Comparison of ENCODE assay signal across 20 cellular contexts in the genomic region with DNA sequence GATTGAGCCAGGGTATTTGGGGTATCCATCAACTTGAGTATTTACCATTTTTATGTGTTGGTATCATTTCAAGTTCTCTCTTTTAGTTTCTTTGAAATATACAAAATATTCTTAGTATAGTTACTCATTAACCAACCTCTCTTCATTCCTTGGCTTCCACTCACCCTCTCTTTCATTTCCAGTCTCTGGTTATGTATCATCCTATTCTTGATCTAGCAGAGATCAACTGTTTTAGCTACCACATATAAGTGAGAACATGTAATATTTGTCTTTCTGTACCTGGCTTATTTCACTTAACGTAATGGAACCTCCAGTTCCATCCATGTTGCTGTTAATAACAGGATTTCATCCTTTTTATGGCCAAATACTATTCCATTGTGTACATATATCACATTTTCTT.
DNase-seq lines count a peak whose midpoint lies in the region; ATAC-seq and FAIRE-seq lines count a peak whose summit lies in the region.
"Had no signal": no experiment of that assay in that cellular context is flagged by ENCODE, and none has a peak within 500 bp of the region (broad histone marks: within the 10 kb centered on the region; RNA-seq: fewer than 3 reads in every experiment).

No MANE protein-coding gene starts in this region.

- peak; percentile 83 for FAIRE-seq in HTR-8/SVneo (lab: Jason Lieb, UNC)
- peak; percentile 9 for FAIRE-seq in urothelium cell line (lab: Jason Lieb, UNC)
- FAIRE-seq: H54, HepG2 had no signal

- no peaks in the 10 kb centered on the region for H3K27me3 ChIP-seq in mesenchymal stem cell (ENCODE audit: control insufficient read depth in 1 of 2, insufficient read depth in 1 of 2, low read length in 2 of 2)
- H3K27me3 ChIP-seq: BLaER1 had no signal

- H3K4me1 ChIP-seq in mesenchymal stem cell (ENCODE audit: control insufficient read depth, insufficient read depth, low read depth, low read length) = peaks cover 3% of the 10 kb centered on the region
- H3K4me1 ChIP-seq: BLaER1 had no signal

- no peak overlapping the region for H3K4me2 ChIP-seq in mesenchymal stem cell (ENCODE audit: low read length, poor library complexity, severe bottlenecking)
- H3K4me2 ChIP-seq: BLaER1, GM23338 had no signal

- H3K4ac ChIP-seq in mesenchymal stem cell (ENCODE audit: low read depth in 1 of 2, low read length in 2 of 2) = no peak overlapping the region

- peak overlapping the region; percentile 49 for H3K27ac ChIP-seq in mesenchymal stem cell (ENCODE audit: low read length, poor library complexity, severe bottlenecking)
- H3K27ac ChIP-seq: BLaER1 had no signal

- H2AK5ac ChIP-seq in mesenchymal stem cell (ENCODE audit: low read length, severe bottlenecking) = no peak overlapping the region

- no peak overlapping the region for H3K14ac ChIP-seq in mesenchymal stem cell (ENCODE audit: low read length in 2 of 2)

- no peak overlapping the region for H3K18ac ChIP-seq in mesenchymal stem cell (ENCODE audit: low read depth in 1 of 2, low read length in 2 of 2)

- no peaks in the 10 kb centered on the region for H3K36me3 ChIP-seq in mesenchymal stem cell (ENCODE audit: control insufficient read depth in 1 of 2, insufficient read depth in 2 of 2, low read depth in 1 of 2, low read length in 2 of 2)
- H3K36me3 ChIP-seq: BLaER1 had no signal

- H2BK15ac ChIP-seq in mesenchymal stem cell (ENCODE audit: low read depth, poor library complexity, severe bottlenecking) = no peak overlapping the region

- H4K91ac ChIP-seq in mesenchymal stem cell (ENCODE audit: low read length) = no peak overlapping the region

- H3K4me3 Mint-ChIP-seq in activated T-cell treated with anti-CD3 and anti-CD28 coated beads, Interleukin-2, amount 50 U/mL, for 72 hours = no peak overlapping the region
- no peak overlapping the region for H3K4me3 Mint-ChIP-seq in activated T-cell treated with anti-CD3 and anti-CD28 coated beads, Interleukin-2, amount 50 U/mL, for 24 hours
- H3K4me3 Mint-ChIP-seq in activated naive CD4-positive, alpha-beta T cell treated with anti-CD3 and anti-CD28 coated beads for 36 hours = no peak overlapping the region
- H3K4me3 Mint-ChIP-seq: CD4-positive, alpha-beta memory T cell; GM23338; HFFc6; IgD-negative memory B cell had no signal

- no peak overlapping the region for H2BK5ac ChIP-seq in mesenchymal stem cell (ENCODE audit: low read depth, low read length, poor library complexity, severe bottlenecking)

- H2BK120ac ChIP-seq in mesenchymal stem cell (ENCODE audit: low read depth, low read length) = no peak overlapping the region

- H3K79me1 ChIP-seq in mesenchymal stem cell (replicated peaks; ENCODE audit: low read length, poor library complexity, severe bottlenecking) = no peaks in the 10 kb centered on the region

- H2AFZ ChIP-seq in mesenchymal stem cell (ENCODE audit: low read depth, low read length) = no peak overlapping the region
- H2AFZ ChIP-seq: GM23338 had no signal

- no peak overlapping the region for H3K9ac ChIP-seq in mesenchymal stem cell (ENCODE audit: low read length)
- H3K9ac ChIP-seq: BLaER1 had no signal

- no peaks in the 10 kb centered on the region for H3K9me3 ChIP-seq in mesenchymal stem cell (ENCODE audit: control insufficient read depth, low read length)
- H3K9me3 ChIP-seq: BLaER1 had no signal

- no peak overlapping the region for H4K8ac ChIP-seq in mesenchymal stem cell (ENCODE audit: low read length)

- CTCF ChIA-PET in activated naive CD4-positive, alpha-beta T cell treated with anti-CD3 and anti-CD28 coated beads for 36 hours (lab: Charles Lee) = no interaction called here

- intact Hi-C loops in left cardiac atrium (cut with DNase I) = no loop called here
- intact Hi-C loops in activated naive CD4-positive, alpha-beta T cell treated with anti-CD3 and anti-CD28 coated beads for 36 hours (cut with micrococcal nuclease) = no loop called here

- peaks cover 15% of the 10 kb centered on the region for H3K4me1 Mint-ChIP-seq in activated T-cell treated with anti-CD3 and anti-CD28 coated beads, Interleukin-2, amount 50 U/mL, for 72 hours (ENCODE audit: low read depth)
- H3K4me1 Mint-ChIP-seq in activated T-cell treated with anti-CD3 and anti-CD28 coated beads, Interleukin-2, amount 50 U/mL, for 24 hours (ENCODE audit: low read depth) = no peaks in the 10 kb centered on the region
- peaks cover 2% of the 10 kb centered on the region for H3K4me1 Mint-ChIP-seq in activated naive CD4-positive, alpha-beta T cell treated with anti-CD3 and anti-CD28 coated beads for 36 hours (ENCODE audit: low read depth)
- H3K4me1 Mint-ChIP-seq: CD4-positive, alpha-beta memory T cell; GM23338; IgD-negative memory B cell had no signal

- H3K9me3 Mint-ChIP-seq in activated T-cell treated with anti-CD3 and anti-CD28 coated beads, Interleukin-2, amount 50 U/mL, for 72 hours = peaks cover 0 to under 1% of the 10 kb centered on the region in 2 donors
- no peaks in the 10 kb centered on the region for H3K9me3 Mint-ChIP-seq in activated T-cell treated with anti-CD3 and anti-CD28 coated beads, Interleukin-2, amount 50 U/mL, for 24 hours
- H3K9me3 Mint-ChIP-seq in activated naive CD4-positive, alpha-beta T cell treated with anti-CD3 and anti-CD28 coated beads for 36 hours = no peaks in the 10 kb centered on the region
- H3K9me3 Mint-ChIP-seq: GM23338, HFFc6 had no signal

- H3K23ac ChIP-seq in mesenchymal stem cell (ENCODE audit: low read length in 2 of 2) = no peak overlapping the region

- no peak for DNase-seq in activated T-cell treated with anti-CD3 and anti-CD28 coated beads, Interleukin-2, amount 50 U/mL, for 72 hours
- DNase-seq in activated T-cell treated with anti-CD3 and anti-CD28 coated beads, Interleukin-2, amount 50 U/mL, for 24 hours = no peak
- no peak for DNase-seq in HTR-8/SVneo (ENCODE audit: insufficient read length, low spot score)
- no peak for DNase-seq in mesenchymal stem cell
- no peak for DNase-seq in urothelium cell line (ENCODE audit: low spot score)
- no peak for DNase-seq in left cardiac atrium
- no peak for DNase-seq in NCI-H2196 (lab: John Stamatoyannopoulos, UW; ENCODE audit: unreplicated experiment)
- DNase-seq in activated naive CD4-positive, alpha-beta T cell treated with anti-CD3 and anti-CD28 coated beads for 36 hours = no peak
- DNase-seq: 8988T; CD4-positive, alpha-beta memory T cell; DMS153; DMS79 treated with DMSO at 0.1 percent for 48 hours; GF-D8; HCEC 1CT; HFFc6 had no signal

- peaks cover 0 to 3% of the 10 kb centered on the region in 2 donors for H3K36me3 Mint-ChIP-seq in activated T-cell treated with anti-CD3 and anti-CD28 coated beads, Interleukin-2, amount 50 U/mL, for 72 hours (ENCODE audit: insufficient read depth in 2 of 2)
- H3K36me3 Mint-ChIP-seq in activated T-cell treated with anti-CD3 and anti-CD28 coated beads, Interleukin-2, amount 50 U/mL, for 24 hours (ENCODE audit: low read depth) = no peaks in the 10 kb centered on the region
- H3K36me3 Mint-ChIP-seq in activated naive CD4-positive, alpha-beta T cell treated with anti-CD3 and anti-CD28 coated beads for 36 hours (ENCODE audit: low read depth) = no peaks in the 10 kb centered on the region
- H3K36me3 Mint-ChIP-seq: CD4-positive, alpha-beta memory T cell had no signal

- no peak overlapping the region for H3K27ac Mint-ChIP-seq in activated T-cell treated with anti-CD3 and anti-CD28 coated beads, Interleukin-2, amount 50 U/mL, for 72 hours
- H3K27ac Mint-ChIP-seq in activated T-cell treated with anti-CD3 and anti-CD28 coated beads, Interleukin-2, amount 50 U/mL, for 24 hours = no peak overlapping the region
- no peak overlapping the region for H3K27ac Mint-ChIP-seq in activated naive CD4-positive, alpha-beta T cell treated with anti-CD3 and anti-CD28 coated beads for 36 hours
- H3K27ac Mint-ChIP-seq: CD4-positive, alpha-beta memory T cell; GM23338; HFFc6; IgD-negative memory B cell had no signal

- H2BK12ac ChIP-seq in mesenchymal stem cell (ENCODE audit: low read length in 2 of 2) = no peak overlapping the region

- WGBS in mesenchymal stem cell = no CpG with 5 or more reads among the region's 1 CpG

- H3K27me3 Mint-ChIP-seq in activated T-cell treated with anti-CD3 and anti-CD28 coated beads, Interleukin-2, amount 50 U/mL, for 72 hours (ENCODE audit: low read depth) = no peaks in the 10 kb centered on the region
- H3K27me3 Mint-ChIP-seq in activated T-cell treated with anti-CD3 and anti-CD28 coated beads, Interleukin-2, amount 50 U/mL, for 24 hours = peaks cover 6% of the 10 kb centered on the region
- H3K27me3 Mint-ChIP-seq in activated naive CD4-positive, alpha-beta T cell treated with anti-CD3 and anti-CD28 coated beads for 36 hours (ENCODE audit: low read depth) = no peaks in the 10 kb centered on the region

- H3K4me3 ChIP-seq in mesenchymal stem cell (ENCODE audit: insufficient read depth in 1 of 2, low read depth in 1 of 2, low read length in 2 of 2) = no peak overlapping the region
- H3K4me3 ChIP-seq: BLaER1, GM23338 had no signal

- peak; percentile 76 to 79 for ATAC-seq in activated T-cell treated with anti-CD3 and anti-CD28 coated beads, Interleukin-2, amount 50 U/mL, for 72 hours (replicated peaks in 1 of 2)
- ATAC-seq in left cardiac atrium = no peak
- ATAC-seq: GM23338, HepG2 had no signal

Comparison
In these comparisons a context has a peak if more than half of its experiments do, and no peak if none do; other contexts are left out.
1. ATAC-seq: peak in activated T-cell treated with anti-CD3 and anti-CD28 coated beads, Interleukin-2, amount 50 U/mL, for 72 hours (2 of 2); none in left cardiac atrium (0 of 2).